ENCODE assay signal across 8 cellular contexts in genomic region chr14:65847065-65847847, GRCh38.
DNase-seq lines count a peak whose midpoint lies in the region; ATAC-seq and TF ChIP-seq lines count a peak whose summit lies in the region.

No MANE protein-coding gene starts in this region.

- H3K4me1 ChIP-seq in MM.1S (ENCODE audit: low read length) (no peaks in the 10 kb centered on the region; the same call in 1 of the 2 replicates), H9 (ENCODE audit: insufficient read depth, low read length) (no peaks in the 10 kb centered on the region)

- no peak overlapping the region for H3K18ac ChIP-seq in H9 (ENCODE audit: insufficient read length, low read depth, low read length)

- no CpG with 5 or more reads among the region's 7 CpGs for WGBS in H9 (ENCODE audit: extremely low coverage, insufficient read length, low lambda C conversion rate)

- H2BK5ac ChIP-seq in H9 (ENCODE audit: insufficient read length, low read length), result no peak overlapping the region

- H4K20me1 ChIP-seq in MM.1S (ENCODE audit: insufficient read depth, low read length) (no peaks in the 10 kb centered on the region), H9 (ENCODE audit: control insufficient read depth, insufficient read depth, insufficient read length) (no peaks in the 10 kb centered on the region)

- H3K36me3 Mint-ChIP-seq in H9 (ENCODE audit: insufficient read depth in 1 of 3, low read depth in 3 of 3), result peaks cover 0 to 3% (median 0%) of the 10 kb centered on the region in 3 experiments; a peak in 2 of 7 replicates

- no peaks in the 10 kb centered on the region for H3K36me3 ChIP-seq in MM.1S (replicated peaks; ENCODE audit: insufficient read depth, low read length)

- no peak overlapping the region for H2BK15ac ChIP-seq in H9 (ENCODE audit: low read depth, low read length)

- peaks cover 13% of the 10 kb centered on the region in 2 experiments for H3K4me1 Mint-ChIP-seq in H9

- no peak overlapping the region for H4K8ac ChIP-seq in H9 (replicated peaks; ENCODE audit: insufficient read length, low read depth, low read length)

- no peak overlapping the region for H3T11ph ChIP-seq in H9 (ENCODE audit: low read length)

- no peak overlapping the region for H2BK20ac ChIP-seq in H9 (ENCODE audit: low read depth, low read length, poor library complexity, severe bottlenecking)

- no peak overlapping the region for H3K4me2 ChIP-seq in MM.1S (ENCODE audit: low read depth, low read length)
- no peak overlapping the region for H3K4me2 ChIP-seq in H9 (ENCODE audit: insufficient read depth, insufficient read length, low read length)

- H3K4me3 ChIP-seq in MM.1S (ENCODE audit: low read length), result no peak overlapping the region

- H4K91ac ChIP-seq in H9 (ENCODE audit: insufficient read length, low read depth, low read length), result no peak overlapping the region

- in situ Hi-C loops in G401 (cut with HindIII; ENCODE audit: low sequenced_read_pairs), result no loop called here

- H3K27me3 Mint-ChIP-seq in H9 (ENCODE audit: low read depth), result no peaks in the 10 kb centered on the region

- H3K27ac Mint-ChIP-seq in H9, result no peak overlapping the region

- H3K23ac ChIP-seq in H9 (ENCODE audit: insufficient read length, low read depth, low read length), result no peak overlapping the region

- H2BK120ac ChIP-seq in H9 (ENCODE audit: low read depth, low read length, poor library complexity, severe bottlenecking), result no peak overlapping the region

- H2AFZ ChIP-seq in MM.1S (ENCODE audit: low read length) (no peak overlapping the region), H9 (ENCODE audit: low read length) (no peak overlapping the region)

- no peak overlapping the region for H4K5ac ChIP-seq in H9 (ENCODE audit: insufficient read length, low read depth, low read length)

- H3F3A ChIP-seq in MM.1S (ENCODE audit: insufficient read depth, low read length), result no peaks in the 10 kb centered on the region

- no peak overlapping the region for H3K14ac ChIP-seq in H9 (ENCODE audit: insufficient read depth, low read length)

- no peak for TF ChIP-seq CTCF in MM.1S (IDR thresholded peaks at IDR 0.05; ENCODE audit: low read length)
- TF ChIP-seq CTCF in H9 (conservative IDR thresholded peaks at IDR 0.05), result no peak

- ATAC-seq in GM19397 (IDR thresholded peaks at IDR 0.05; ENCODE audit: unreplicated experiment), result peak; percentile 63

- no peak overlapping the region for H2AK5ac ChIP-seq in H9 (ENCODE audit: insufficient read length, low read length)

- H3K4me3 Mint-ChIP-seq in H9, result no peak overlapping the region

- H3K27ac ChIP-seq in MM.1S (ENCODE audit: low read length) (peak overlapping the region; percentile 8; the same call in 1 of the 2 replicates), H9 (ENCODE audit: insufficient read length, low read depth, low read length) (no peak overlapping the region)

- no peak overlapping the region for H3K56ac ChIP-seq in H9 (ENCODE audit: insufficient read length, low read depth, low read length)

- no peaks in the 10 kb centered on the region for H3K27me3 ChIP-seq in MM.1S (replicated peaks; ENCODE audit: insufficient read depth, low read length)
- no peaks in the 10 kb centered on the region for H3K27me3 ChIP-seq in H9 (ENCODE audit: insufficient read depth, low read length)

- no peaks in the 10 kb centered on the region for H3K79me1 ChIP-seq in H9 (ENCODE audit: insufficient read depth, low read depth, low read length, poor library complexity, severe bottlenecking)

- H2BK12ac ChIP-seq in H9 (ENCODE audit: insufficient read length, low read depth, low read length), result no peak overlapping the region

- H3K9me2 ChIP-seq in MM.1S (replicated peaks; ENCODE audit: insufficient read depth, low read length), result no peaks in the 10 kb centered on the region

- no peaks in the 10 kb centered on the region for H3K79me2 ChIP-seq in MM.1S (ENCODE audit: low read length)
- no peaks in the 10 kb centered on the region for H3K79me2 ChIP-seq in H9 (ENCODE audit: insufficient read depth, low read length)

- DNase-seq in MM.1S, result peak; percentile 28
- DNase-seq in activated naive CD4-positive, alpha-beta T cell treated with Interleukin-2 at 50 U/mL for 16 hours, result peak; percentile 68
- peak; percentile 11 to 19 for DNase-seq in stimulated activated CD8-positive, alpha-beta memory T cell treated with anti-CD3 and anti-CD28 coated beads, Interleukin-2, amount 100 ng/mL, for 48 hours (ENCODE audit: low read depth in 2 of 2)
- no peak for DNase-seq in cerebellar nuclear complex (lab: John Stamatoyannopoulos, UW)
- no peak for DNase-seq in NCI-H82 (lab: John Stamatoyannopoulos, UW)
- DNase-seq in H9, result no peak
- no peak for DNase-seq in G401 (ENCODE audit: low spot score)

- no peaks in the 10 kb centered on the region for H3K23me2 ChIP-seq in H9 (ENCODE audit: insufficient read length, low read depth, low read length, poor library complexity, severe bottlenecking)

- H3K9me3 ChIP-seq in MM.1S (replicated peaks; ENCODE audit: insufficient read depth, low read length), result no peaks in the 10 kb centered on the region
- no peaks in the 10 kb centered on the region for H3K9me3 ChIP-seq in H9 (ENCODE audit: control insufficient read depth, low read depth, low read length)

- H3K4ac ChIP-seq in H9 (ENCODE audit: low read depth, low read length), result no peak overlapping the region

- peaks cover 0 to 2% of the 10 kb centered on the region in 2 experiments; a peak in 3 of 5 replicates for H3K9me3 Mint-ChIP-seq in H9

- H3K9ac ChIP-seq in MM.1S (ENCODE audit: low read length), result no peak overlapping the region
- no peak overlapping the region for H3K9ac ChIP-seq in H9 (ENCODE audit: extremely low read depth, insufficient read length, low read length)

Comparison
In these comparisons a context has a peak if more than half of its experiments do, and no peak if none do; other contexts are left out.
1. DNase-seq: peak in MM.1S (single experiment), activated naive CD4-positive, alpha-beta T cell treated with Interleukin-2 at 50 U/mL for 16 hours (single experiment) and stimulated activated CD8-positive, alpha-beta memory T cell treated with anti-CD3 and anti-CD28 coated beads, Interleukin-2, amount 100 ng/mL, for 48 hours (2 of 2); none in cerebellar nuclear complex (0 of 2), NCI-H82 (single experiment), H9 (single experiment) and G401 (single experiment).